9 cellular contexts compared by ENCODE assay signal in genomic region chr14:49489341-49489740, GRCh38.
"Had no signal": no experiment of that assay in that cellular context is flagged by ENCODE, and none has a peak within 500 bp of the region (broad histone marks: within the 10 kb centered on the region; RNA-seq: fewer than 3 reads in every experiment).

No MANE protein-coding gene starts in this region.

- H2AFZ ChIP-seq: GM23338 had no signal

- FAIRE-seq: HepG2 had no signal

- H3K9ac ChIP-seq: KMS-11 had no signal

- H3K27ac ChIP-seq: HL-60, KMS-11 had no signal

- H3K36me3 ChIP-seq: HAP-1 had no signal

- H3K9me3 ChIP-seq: HAP-1 had no signal

- H3K4me1 Mint-ChIP-seq: IgD-negative memory B cell had no signal

- H3K27ac Mint-ChIP-seq: GM23338 had no signal

- H3K4me3 ChIP-seq: GM23338, HAP-1 had no signal

- ATAC-seq: GM23338, HCT116, HepG2 had no signal

- H3K4me2 ChIP-seq: GM23338, KMS-11 had no signal

- H3K9me3 Mint-ChIP-seq: GM23338, IgD-negative memory B cell had no signal

- DNase-seq: H7, KBM-7 had no signal

- H3K4me3 Mint-ChIP-seq: GM23338, IgD-negative memory B cell had no signal

- H3K36me3 Mint-ChIP-seq: IgD-negative memory B cell had no signal
